In genomic region chr3:129314757-129315385, GRCh38 we compare ENCODE assay signal across 8 cellular contexts. TPM values are rescaled to one million over a fixed set of nuclear protein-coding genes. Genes with fewer than 3 reads are reported as not detected.
DNase-seq lines count a peak whose midpoint lies in the region; ATAC-seq and TF ChIP-seq lines count a peak whose summit lies in the region.

No MANE protein-coding gene starts in this region.

- H3K4me1 Mint-ChIP-seq in activated naive CD4-positive, alpha-beta T cell treated with anti-CD3 and anti-CD28 coated beads for 36 hours (ENCODE audit: low read depth) = peaks cover 14% of the 10 kb centered on the region
- peaks cover 17 to 31% (median 24%) of the 10 kb centered on the region in 7 donors for H3K4me1 Mint-ChIP-seq in naive thymus-derived CD4-positive, alpha-beta T cell

- H3K36me3 ChIP-seq in naive thymus-derived CD4-positive, alpha-beta T cell (ENCODE audit: control insufficient read depth in 2 of 3, insufficient read depth in 3 of 3, low read length in 3 of 3) = peaks cover 0 to 6% (median 0%) of the 10 kb centered on the region in 3 experiments
- peaks cover 4% of the 10 kb centered on the region for H3K36me3 ChIP-seq in suprapubic skin

- TF ChIP-seq CTCF in fibroblast of villous mesenchyme (IDR thresholded peaks at IDR 0.05; ENCODE audit: insufficient read depth, low read depth, low read length) (peak; percentile 16), suprapubic skin (IDR thresholded peaks at IDR 0.05) (no peak)

- peak overlapping the region; percentile 88 for H3K27ac ChIP-seq in naive thymus-derived CD4-positive, alpha-beta T cell (ENCODE audit: low read depth, low read length)
- H3K27ac ChIP-seq in suprapubic skin = peak overlapping the region; percentile 93

- peak overlapping the region; percentile 96 for H3K4me3 Mint-ChIP-seq in activated naive CD4-positive, alpha-beta T cell treated with anti-CD3 and anti-CD28 coated beads for 36 hours
- peak overlapping the region; percentile 69 to 97 (median 86) for H3K4me3 Mint-ChIP-seq in naive thymus-derived CD4-positive, alpha-beta T cell

- H3K9me3 Mint-ChIP-seq in activated naive CD4-positive, alpha-beta T cell treated with anti-CD3 and anti-CD28 coated beads for 36 hours = no peaks in the 10 kb centered on the region
- H3K9me3 Mint-ChIP-seq in naive thymus-derived CD4-positive, alpha-beta T cell = peaks cover 0 to 8% (median 0%) of the 10 kb centered on the region in 11 donors

- H3K4me3 ChIP-seq in fibroblast of villous mesenchyme (ENCODE audit: low read depth, low read length) (peak overlapping the region; percentile 89), suprapubic skin (peak overlapping the region; percentile 83)
- H3K4me3 ChIP-seq in naive thymus-derived CD4-positive, alpha-beta T cell (ENCODE audit: low read length) = peak overlapping the region; percentile 81

- H3K9me3 ChIP-seq in naive thymus-derived CD4-positive, alpha-beta T cell (ENCODE audit: control insufficient read depth in 2 of 3, low read length in 3 of 3) = no peaks in the 10 kb centered on the region
- no peaks in the 10 kb centered on the region for H3K9me3 ChIP-seq in suprapubic skin

- H3K27ac Mint-ChIP-seq in activated naive CD4-positive, alpha-beta T cell treated with anti-CD3 and anti-CD28 coated beads for 36 hours = peak overlapping the region; percentile 22
- peak overlapping the region; percentile 76 to 93 (median 86) for H3K27ac Mint-ChIP-seq in naive thymus-derived CD4-positive, alpha-beta T cell

- no peaks in the 10 kb centered on the region for H3K27me3 ChIP-seq in naive thymus-derived CD4-positive, alpha-beta T cell (ENCODE audit: control insufficient read depth in 2 of 2, insufficient read depth in 2 of 2, low read length in 2 of 2)
- no peaks in the 10 kb centered on the region for H3K27me3 ChIP-seq in suprapubic skin

- DNase-seq in A172 (ENCODE audit: low spot score) (peak; percentile 91), Kasumi-1 (lab: John Stamatoyannopoulos, UW) (peak; percentile 63 to 65), fibroblast of villous mesenchyme (ENCODE audit: low read depth) (peak; percentile 94), suprapubic skin (ENCODE audit: low spot score in 2 of 2) (peak; percentile 92 to 95)
- peak; percentile 83 for DNase-seq in activated naive CD4-positive, alpha-beta T cell treated with anti-CD3 and anti-CD28 coated beads for 36 hours
- peak; percentile 26 to 75 (median 40) for DNase-seq in naive thymus-derived CD4-positive, alpha-beta T cell

- TF ChIP-seq POLR2A in GM18505 (IDR thresholded peaks at IDR 0.05; ENCODE audit: borderline replicate concordance, extremely low read depth, insufficient read depth, insufficient read length) = peak; percentile 54
- TF ChIP-seq POLR2A in suprapubic skin (IDR thresholded peaks at IDR 0.05) = peak in 1 of 2 donors; percentile 56

- H3K4me1 ChIP-seq in naive thymus-derived CD4-positive, alpha-beta T cell (ENCODE audit: control insufficient read depth in 2 of 2, insufficient read depth in 2 of 2, low read length in 2 of 2) = peaks cover 5 to 10% of the 10 kb centered on the region in 2 donors
- peaks cover 43% of the 10 kb centered on the region for H3K4me1 ChIP-seq in suprapubic skin

- CTCF ChIA-PET in activated naive CD4-positive, alpha-beta T cell treated with anti-CD3 and anti-CD28 coated beads for 36 hours (lab: Charles Lee) = interaction anchor here (0.7 to 2.3 kb wide), 5 partner anchors 25 to 1578 kb away, joined by 3 to 15 read pairs (median 4); partner anchors contain the start of gene HMCES
- CTCF ChIA-PET in naive thymus-derived CD4-positive, alpha-beta T cell (lab: Charles Lee) = interaction anchor here (0.7 to 2.2 kb wide), 2 partner anchors 36 to 825 kb away, joined by 3 to 19 read pairs; partner anchors contain the start of gene HMCES

- peaks cover 2% of the 10 kb centered on the region for H3K36me3 Mint-ChIP-seq in activated naive CD4-positive, alpha-beta T cell treated with anti-CD3 and anti-CD28 coated beads for 36 hours (ENCODE audit: low read depth)
- peaks cover 0 to 4% (median 0%) of the 10 kb centered on the region in 5 donors for H3K36me3 Mint-ChIP-seq in naive thymus-derived CD4-positive, alpha-beta T cell

- no peaks in the 10 kb centered on the region for H3K27me3 Mint-ChIP-seq in activated naive CD4-positive, alpha-beta T cell treated with anti-CD3 and anti-CD28 coated beads for 36 hours (ENCODE audit: low read depth)
- peaks cover 0 to 2% (median 0%) of the 10 kb centered on the region in 5 donors for H3K27me3 Mint-ChIP-seq in naive thymus-derived CD4-positive, alpha-beta T cell

- TF ChIP-seq EP300 in suprapubic skin (IDR thresholded peaks at IDR 0.05) = no peak

- 3% methylated on average over 50 of the region's 59 CpGs for WGBS in suprapubic skin

- POLR2A ChIA-PET in naive thymus-derived CD4-positive, alpha-beta T cell (lab: Charles Lee) = interaction anchor here (1.0 to 10.2 kb wide), 16 partner anchors 10 to 661 kb away, joined by 3 to 251 read pairs (median 16); partner anchors contain the start of genes CNBP, COPG1, HMCES and IFT122

- no peak for ATAC-seq in GM18505 (IDR thresholded peaks at IDR 0.05; ENCODE audit: unreplicated experiment)
- ATAC-seq in naive thymus-derived CD4-positive, alpha-beta T cell = peak; percentile 7

- intact Hi-C loops in activated naive CD4-positive, alpha-beta T cell treated with anti-CD3 and anti-CD28 coated beads for 36 hours (cut with micrococcal nuclease) = loop anchor here (1.0 to 10.0 kb wide), 2 partner anchors 194 to 320 kb away; partner anchors contain the start of genes CFAP92 and RAB43
- intact Hi-C loops in naive thymus-derived CD4-positive, alpha-beta T cell (cut with micrococcal nuclease) = loop anchor here (1.0 to 10.0 kb wide), 6 partner anchors 66 to 1263 kb away; partner anchors contain the start of genes CNBP (in 1 of the 2), COPG1 (in 1 of the 2), RAB43 (in 1 of the 2) and RPN1 (in 1 of the 2)

TF ChIP-seq in PFSK-1, 5 proteins besides CTCF, POLR2A, EP300 and RAD21:
- peak; percentile 35 for TF ChIP-seq FOXP2 (optimal IDR thresholded peaks at IDR 0.05; ENCODE audit: borderline replicate concordance, extremely low read depth, extremely low read length, insufficient read depth)
- TF ChIP-seq POLR2AphosphoS5 (IDR thresholded peaks at IDR 0.05; ENCODE audit: low read depth, low read length) = peak; percentile 64
- no peak for TF ChIP-seq SIN3A (IDR thresholded peaks at IDR 0.05; ENCODE audit: borderline replicate concordance, insufficient read depth, low read length)
- no peak for TF ChIP-seq REST (IDR thresholded peaks at IDR 0.05; ENCODE audit: insufficient read depth in 1 of 2, low read depth in 2 of 2, low read length in 2 of 2)
- TF ChIP-seq TAF1 (IDR thresholded peaks at IDR 0.05; ENCODE audit: borderline replicate concordance, insufficient read depth, low read length) = no peak

RNA-seq across cellular contexts. Expression of gene HMCES, which starts 36.2 kb away (rescaled TPM):
- total RNA-seq in A172 (2014; rRNA removed; shearing (Covaris generic)) = 97.1 and 121 TPM in 2 replicates
- polyA plus RNA-seq in PFSK-1 (2012; ENCODE audit: insufficient read length, low read depth) = 42.6 TPM
- 10 to 100 TPM; 35.0 to 35.8 TPM for total RNA-seq in activated naive CD4-positive, alpha-beta T cell treated with anti-CD3 and anti-CD28 coated beads for 36 hours
- total RNA-seq in fibroblast of villous mesenchyme (18.0 and 29.4 TPM in 2 replicates), suprapubic skin (10 to 100 TPM; 25.1 to 34.5 (median 32.7) TPM)
- total RNA-seq in naive thymus-derived CD4-positive, alpha-beta T cell = 10 to 100 TPM; 45.7 to 56.4 (median 52.5) TPM
- 100 to 1,000 TPM in 1 of 2 donors, 10 to 100 TPM in 1; 85.3 to 135 TPM for polyA plus RNA-seq in naive thymus-derived CD4-positive, alpha-beta T cell

Comparison
In these comparisons a context has a peak if more than half of its experiments do, and no peak if none do; other contexts are left out.
1. DNase-seq: peak in every context shown above with its lines; median percentile 94 in fibroblast of villous mesenchyme; 94 in suprapubic skin; 91 in A172; 83 in activated naive CD4-positive, alpha-beta T cell treated with anti-CD3 and anti-CD28 coated beads for 36 hours; 64 in Kasumi-1; 40 in naive thymus-derived CD4-positive, alpha-beta T cell.